In genomic region chr11:66884443-66884842, GRCh38 we compare ENCODE assay signal across 2 cellular contexts.
TF ChIP-seq lines count a peak whose summit lies in the region.

No MANE protein-coding gene starts in this region.

TF ChIP-seq in A549, 52 proteins besides CTCF, POLR2A, EP300 and RAD21:
- TF ChIP-seq CEBPB (IDR thresholded peaks at IDR 0.05) (no peak), FOXS1 (CRISPR knock-in tag; IDR thresholded peaks at IDR 0.05) (no peak), ELK1 (IDR thresholded peaks at IDR 0.05; ENCODE audit: low read depth, low read length) (no peak), NR3C1 (IDR thresholded peaks at IDR 0.05) (no peak), ZSCAN20 (CRISPR knock-in tag; IDR thresholded peaks at IDR 0.05) (no peak), FOSL2 (IDR thresholded peaks at IDR 0.05) (no peak), FOSL2 (CRISPR knock-in tag; IDR thresholded peaks at IDR 0.05) (no peak), MAX (IDR thresholded peaks at IDR 0.05) (no peak), SREBF2 (IDR thresholded peaks at IDR 0.05) (no peak), ZC3H11A (IDR thresholded peaks at IDR 0.05) (no peak), NFE2L2 (conservative IDR thresholded peaks at IDR 0.05; ENCODE audit: low read length) (no peak), KDM1A (IDR thresholded peaks at IDR 0.05; ENCODE audit: low read depth) (no peak), EHF (CRISPR knock-in tag; IDR thresholded peaks at IDR 0.05) (no peak), NPAS2 (CRISPR knock-in tag; IDR thresholded peaks at IDR 0.05; ENCODE audit: borderline replicate concordance) (no peak), FOSB (CRISPR knock-in tag; IDR thresholded peaks at IDR 0.05) (no peak), BHLHE40 (IDR thresholded peaks at IDR 0.05; ENCODE audit: low read depth, low read length) (no peak)

TF ChIP-seq in IMR-90, 13 proteins besides CTCF, POLR2A, EP300 and RAD21:
- no peak for TF ChIP-seq RFX5 (IDR thresholded peaks at IDR 0.05; ENCODE audit: low read depth, low read length)
- no peak for TF ChIP-seq ELK1 (IDR thresholded peaks at IDR 0.05; ENCODE audit: borderline replicate concordance, low read depth, low read length)
- TF ChIP-seq FOS (IDR thresholded peaks at IDR 0.05; ENCODE audit: low read depth, low read length), result no peak
- TF ChIP-seq CHD1 (IDR thresholded peaks at IDR 0.05; ENCODE audit: low read depth, low read length), result no peak
- TF ChIP-seq MAFK (IDR thresholded peaks at IDR 0.05; ENCODE audit: low read depth, low read length), result no peak
- TF ChIP-seq RCOR1 (IDR thresholded peaks at IDR 0.05; ENCODE audit: insufficient replicate concordance, low read length), result no peak
- no peak for TF ChIP-seq NFE2L2 (IDR thresholded peaks at IDR 0.05; ENCODE audit: low read depth, low read length)
- TF ChIP-seq SMC3 (IDR thresholded peaks at IDR 0.05; ENCODE audit: low read depth, low read length), result no peak
- no peak for TF ChIP-seq MXI1 (IDR thresholded peaks at IDR 0.05; ENCODE audit: borderline replicate concordance, low read depth, low read length)
- TF ChIP-seq, protein P1, sequence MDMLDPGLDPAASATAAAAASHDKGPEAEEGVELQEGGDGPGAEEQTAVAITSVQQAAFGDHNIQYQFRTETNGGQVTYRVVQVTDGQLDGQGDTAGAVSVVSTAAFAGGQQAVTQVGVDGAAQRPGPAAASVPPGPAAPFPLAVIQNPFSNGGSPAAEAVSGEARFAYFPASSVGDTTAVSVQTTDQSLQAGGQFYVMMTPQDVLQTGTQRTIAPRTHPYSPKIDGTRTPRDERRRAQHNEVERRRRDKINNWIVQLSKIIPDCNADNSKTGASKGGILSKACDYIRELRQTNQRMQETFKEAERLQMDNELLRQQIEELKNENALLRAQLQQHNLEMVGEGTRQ (IDR thresholded peaks at IDR 0.05; ENCODE audit: low read depth, low read length), result no peak
- no peak for TF ChIP-seq MAZ (IDR thresholded peaks at IDR 0.05; ENCODE audit: borderline replicate concordance, low read depth, low read length)
- no peak for TF ChIP-seq BHLHE40 (IDR thresholded peaks at IDR 0.05; ENCODE audit: low read depth, low read length)
- TF ChIP-seq CEBPB (IDR thresholded peaks at IDR 0.05; ENCODE audit: low read depth, low read length), result no peak
